ENCODE assay signal across 1 cellular context in the genomic region with DNA sequence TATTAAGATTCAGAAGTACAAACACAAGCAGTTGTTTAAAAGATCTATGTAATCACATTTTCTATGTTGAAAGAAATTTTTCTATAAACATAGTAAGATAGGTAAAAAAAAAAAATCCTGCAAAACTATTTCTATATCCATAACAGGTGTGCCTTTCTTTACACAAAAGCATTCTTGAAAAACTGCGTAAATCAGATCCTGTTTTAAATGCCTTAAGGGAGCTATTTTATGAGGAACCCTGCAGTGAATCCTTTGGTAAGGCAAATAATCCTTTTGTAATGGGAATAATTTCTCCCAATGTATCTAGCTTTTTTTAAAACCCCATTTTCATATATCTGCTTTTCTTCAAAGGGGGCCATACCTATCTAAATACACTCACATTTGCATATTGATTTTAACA.
TF ChIP-seq lines count a peak whose summit lies in the region.

No MANE protein-coding gene starts in this region.

TF ChIP-seq in HEK293, 187 proteins besides CTCF, POLR2A, EP300 and RAD21 (continued from another document):
- TF ChIP-seq, protein P1, sequence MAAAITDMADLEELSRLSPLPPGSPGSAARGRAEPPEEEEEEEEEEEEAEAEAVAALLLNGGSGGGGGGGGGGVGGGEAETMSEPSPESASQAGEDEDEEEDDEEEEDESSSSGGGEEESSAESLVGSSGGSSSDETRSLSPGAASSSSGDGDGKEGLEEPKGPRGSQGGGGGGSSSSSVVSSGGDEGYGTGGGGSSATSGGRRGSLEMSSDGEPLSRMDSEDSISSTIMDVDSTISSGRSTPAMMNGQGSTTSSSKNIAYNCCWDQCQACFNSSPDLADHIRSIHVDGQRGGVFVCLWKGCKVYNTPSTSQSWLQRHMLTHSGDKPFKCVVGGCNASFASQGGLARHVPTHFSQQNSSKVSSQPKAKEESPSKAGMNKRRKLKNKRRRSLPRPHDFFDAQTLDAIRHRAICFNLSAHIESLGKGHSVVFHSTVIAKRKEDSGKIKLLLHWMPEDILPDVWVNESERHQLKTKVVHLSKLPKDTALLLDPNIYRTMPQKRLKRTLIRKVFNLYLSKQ (tag by site-specific recombination; IDR thresholded peaks at IDR 0.05; ENCODE audit: borderline replicate concordance): no peak
- TF ChIP-seq ZNF777 (tag by site-specific recombination; IDR thresholded peaks at IDR 0.05; ENCODE audit: borderline replicate concordance): no peak
- TF ChIP-seq ZIC2 (tag by site-specific recombination; IDR thresholded peaks at IDR 0.05): 0 out of 2 replicates have a peak, but pooled peaks have one; percentile 19
